ENCODE assay signal across 18 cellular contexts in genomic region chr2:4915348-4915747, GRCh38.
DNase-seq lines count a peak whose midpoint lies in the region; ATAC-seq and TF ChIP-seq lines count a peak whose summit lies in the region.
"Had no signal": no experiment of that assay in that cellular context is flagged by ENCODE, and none has a peak within 500 bp of the region (broad histone marks: within the 10 kb centered on the region; RNA-seq: fewer than 3 reads in every experiment).

No MANE protein-coding gene starts in this region.

- no peaks in the 10 kb centered on the region for H3K9me2 ChIP-seq in PC-9 (ENCODE audit: insufficient read depth)

- peak; percentile 33 for DNase-seq in MCF 10A (ENCODE audit: unreplicated experiment)
- DNase-seq in breast epithelium (ENCODE audit: low spot score in 2 of 2): no peak
- no peak for DNase-seq in RWPE2 (ENCODE audit: low spot score)
- DNase-seq in stimulated activated naive B cell treated with anti-CD40 and anti-IgM and Interleukin-4, amounts not matched to agents 10 μg/mL and 1 μg/mL and 100 μg/mL, for 72 hours: no peak
- no peak for DNase-seq in PC-9
- DNase-seq: 8988T; C1 segment of cervical spinal cord; Calu3; CD4-positive, alpha-beta memory T cell; COR-L47; DMS53; DMS79 treated with DMSO at 0.1 percent for 48 hours; GF-D8; GOT3; HFFc6 had no signal

- CTCF ChIA-PET in MCF 10A (lab: Yijun Ruan, JAX): no interaction called here
- CTCF ChIA-PET in PC-9 (lab: Charles Lee): no interaction called here

- no peaks in the 10 kb centered on the region for H3K4me1 ChIP-seq in breast epithelium
- peaks cover 22% of the 10 kb centered on the region for H3K4me1 ChIP-seq in RWPE2 (ENCODE audit: insufficient read depth, poor library complexity, severe bottlenecking)
- no peaks in the 10 kb centered on the region for H3K4me1 ChIP-seq in PC-9 (replicated peaks; ENCODE audit: insufficient read depth)
- H3K4me1 ChIP-seq: A549, HAP-1 had no signal

- peaks cover 35% of the 10 kb centered on the region for H3K4me1 Mint-ChIP-seq in MCF 10A (ENCODE audit: insufficient read depth, unreplicated experiment)
- H3K4me1 Mint-ChIP-seq in stimulated activated naive B cell treated with anti-CD40 and anti-IgM and Interleukin-4, amounts not matched to agents 10 μg/mL and 1 μg/mL and 100 μg/mL, for 72 hours: no peaks in the 10 kb centered on the region
- H3K4me1 Mint-ChIP-seq: CD4-positive, alpha-beta memory T cell had no signal

- no peak overlapping the region for H3K4me2 ChIP-seq in PC-9
- H3K4me2 ChIP-seq: A549 had no signal

- BruUV-seq in MCF 10A (replicated peaks; lab: Mats Ljungman, UMichigan) (no TSS peak), PC-9 (replicated peaks; lab: Mats Ljungman, UMichigan) (no TSS peak)

- H3K9me3 Mint-ChIP-seq in MCF 10A (ENCODE audit: unreplicated experiment): no peaks in the 10 kb centered on the region
- H3K9me3 Mint-ChIP-seq in stimulated activated naive B cell treated with anti-CD40 and anti-IgM and Interleukin-4, amounts not matched to agents 10 μg/mL and 1 μg/mL and 100 μg/mL, for 72 hours: peaks cover 0 to 2% of the 10 kb centered on the region in 2 donors

- ATAC-seq in RWPE2 (ENCODE audit: low read depth) (no peak), HG03039 (IDR thresholded peaks at IDR 0.05; ENCODE audit: unreplicated experiment) (no peak)
- ATAC-seq in stimulated activated naive B cell treated with anti-CD40 and anti-IgM and Interleukin-4, amounts not matched to agents 10 μg/mL and 1 μg/mL and 100 μg/mL, for 72 hours (replicated peaks): peak; percentile 49 to 83
- ATAC-seq: A549 had no signal

- no peak overlapping the region for H3K4me3 ChIP-seq in breast epithelium
- no peak overlapping the region for H3K4me3 ChIP-seq in RWPE2 (ENCODE audit: severe bottlenecking)
- H3K4me3 ChIP-seq in PC-9: no peak overlapping the region
- H3K4me3 ChIP-seq: A549, HAP-1 had no signal

- no peaks in the 10 kb centered on the region for H3K27me3 ChIP-seq in breast epithelium
- H3K27me3 ChIP-seq in RWPE2 (ENCODE audit: insufficient read depth, poor library complexity, severe bottlenecking): no peaks in the 10 kb centered on the region
- H3K27me3 ChIP-seq in PC-9 (ENCODE audit: insufficient read depth, low read depth): no peaks in the 10 kb centered on the region

- no peaks in the 10 kb centered on the region for H3K27me3 Mint-ChIP-seq in MCF 10A (ENCODE audit: insufficient read depth, unreplicated experiment)
- H3K27me3 Mint-ChIP-seq in stimulated activated naive B cell treated with anti-CD40 and anti-IgM and Interleukin-4, amounts not matched to agents 10 μg/mL and 1 μg/mL and 100 μg/mL, for 72 hours: no peaks in the 10 kb centered on the region
- H3K27me3 Mint-ChIP-seq: CD4-positive, alpha-beta memory T cell had no signal

- POLR2A ChIA-PET in MCF 10A (lab: Yijun Ruan, JAX) (interaction anchor here (0.8 to 2.1 kb wide), 2 partner anchors 17 to 57 kb away, joined by 3 to 6 read pairs; no protein-coding TSS in a partner anchor), PC-9 (lab: Charles Lee; ENCODE audit: unreplicated experiment) (no interaction called here)

- no peak for TF ChIP-seq CTCF in MCF 10A (IDR thresholded peaks at IDR 0.05; ENCODE audit: unreplicated experiment)
- TF ChIP-seq CTCF in breast epithelium (IDR thresholded peaks at IDR 0.05): no peak
- no peak for TF ChIP-seq CTCF in RWPE2 (IDR thresholded peaks at IDR 0.05; ENCODE audit: poor library complexity, severe bottlenecking)
- no peak for TF ChIP-seq CTCF in PC-9 (conservative IDR thresholded peaks at IDR 0.05)

- H3K4me3 Mint-ChIP-seq in MCF 10A (ENCODE audit: unreplicated experiment): no peak overlapping the region
- no peak overlapping the region for H3K4me3 Mint-ChIP-seq in stimulated activated naive B cell treated with anti-CD40 and anti-IgM and Interleukin-4, amounts not matched to agents 10 μg/mL and 1 μg/mL and 100 μg/mL, for 72 hours
- H3K4me3 Mint-ChIP-seq: CD4-positive, alpha-beta memory T cell; HFFc6 had no signal

- no peak for TF ChIP-seq POLR2A in breast epithelium (IDR thresholded peaks at IDR 0.05)

- H3K36me3 ChIP-seq in breast epithelium (no peaks in the 10 kb centered on the region), RWPE2 (ENCODE audit: low read depth) (no peaks in the 10 kb centered on the region), PC-9 (ENCODE audit: low read depth) (no peaks in the 10 kb centered on the region)
- H3K36me3 ChIP-seq: HAP-1 had no signal

- H3K27ac ChIP-seq in breast epithelium (no peak overlapping the region), RWPE2 (ENCODE audit: poor library complexity, severe bottlenecking) (peak overlapping the region; percentile 18), PC-9 (no peak overlapping the region)
- H3K27ac ChIP-seq: A549 had no signal

- H3F3A ChIP-seq in PC-9 (ENCODE audit: insufficient read depth, low read depth): no peaks in the 10 kb centered on the region

- H3K79me2 ChIP-seq in PC-9 (ENCODE audit: low read depth): no peaks in the 10 kb centered on the region

- no peaks in the 10 kb centered on the region for H4K20me1 ChIP-seq in PC-9 (ENCODE audit: insufficient read depth)

- H3K36me3 Mint-ChIP-seq in MCF 10A (ENCODE audit: insufficient read depth, unreplicated experiment): no peaks in the 10 kb centered on the region
- no peaks in the 10 kb centered on the region for H3K36me3 Mint-ChIP-seq in stimulated activated naive B cell treated with anti-CD40 and anti-IgM and Interleukin-4, amounts not matched to agents 10 μg/mL and 1 μg/mL and 100 μg/mL, for 72 hours
- H3K36me3 Mint-ChIP-seq: CD4-positive, alpha-beta memory T cell had no signal

- no peaks in the 10 kb centered on the region for H3K9me3 ChIP-seq in breast epithelium
- H3K9me3 ChIP-seq in RWPE2 (ENCODE audit: severe bottlenecking): no peaks in the 10 kb centered on the region
- H3K9me3 ChIP-seq in PC-9 (ENCODE audit: insufficient read depth, low read depth): no peaks in the 10 kb centered on the region
- H3K9me3 ChIP-seq: HAP-1 had no signal

- no peak overlapping the region for H2AFZ ChIP-seq in PC-9

- H3K27ac Mint-ChIP-seq in MCF 10A (ENCODE audit: low read depth, unreplicated experiment): no peak overlapping the region
- no peak overlapping the region for H3K27ac Mint-ChIP-seq in stimulated activated naive B cell treated with anti-CD40 and anti-IgM and Interleukin-4, amounts not matched to agents 10 μg/mL and 1 μg/mL and 100 μg/mL, for 72 hours
- H3K27ac Mint-ChIP-seq: CD4-positive, alpha-beta memory T cell; HFFc6 had no signal

- intact Hi-C loops in MCF 10A (cut with micrococcal nuclease) (no loop called here), breast epithelium (cut with DNase I; ENCODE audit: low total_unique reads) (no loop called here), PC-9 (cut with micrococcal nuclease; ENCODE audit: unreplicated experiment) (no loop called here)

Comparison
In these comparisons a context has a peak if more than half of its experiments do, and no peak if none do; other contexts are left out.
1. ATAC-seq: peak in stimulated activated naive B cell treated with anti-CD40 and anti-IgM and Interleukin-4, amounts not matched to agents 10 μg/mL and 1 μg/mL and 100 μg/mL, for 72 hours (2 of 2); none in RWPE2 (single experiment) and HG03039 (single experiment).